1 cellular context compared by ENCODE assay signal in genomic region chr7:100827330-100828226, GRCh38.
A peak's percentile ranks its signal among the peaks of the same experiment; 100 is the strongest.
TF ChIP-seq lines count a peak whose summit lies in the region.

TSS of gene EPHB4 (minus strand) at chr7:100827523. CDS start at chr7:100827030, 493 bp downstream.

TF ChIP-seq in HepG2, 621 proteins besides CTCF, POLR2A, EP300 and RAD21 (continued from another document and continues in another):
- TF ChIP-seq ZNF704 (CRISPR knock-in tag; IDR thresholded peaks at IDR 0.05; ENCODE audit: borderline replicate concordance), result 0 out of 2 replicates have a peak, but pooled peaks have one; percentile 30
- TF ChIP-seq MEIS1 (CRISPR knock-in tag; IDR thresholded peaks at IDR 0.05; ENCODE audit: borderline replicate concordance), result 0 out of 2 replicates have a peak, but pooled peaks have one; percentile 46
- TF ChIP-seq POLR2G (IDR thresholded peaks at IDR 0.05; ENCODE audit: low read depth, low read length), result peak; percentile 77
- TF ChIP-seq SMAD1 (CRISPR knock-in tag; IDR thresholded peaks at IDR 0.05; ENCODE audit: borderline replicate concordance, low read depth), result peak; percentile 81; the same call in 1 of the 2 replicates
- 0 out of 2 replicates have a peak, but pooled peaks have one; percentile 18 for TF ChIP-seq ZBTB20 (CRISPR knock-in tag; IDR thresholded peaks at IDR 0.05; ENCODE audit: borderline replicate concordance, low read depth)
- 0 out of 2 replicates have a peak, but pooled peaks have one; percentile 36 for TF ChIP-seq ZNF230 (CRISPR knock-in tag; IDR thresholded peaks at IDR 0.05)
- TF ChIP-seq PHF8 (CRISPR knock-in tag; IDR thresholded peaks at IDR 0.05), result peak; percentile 86
- peak; percentile 97; the same call in 1 of the 2 replicates for TF ChIP-seq ZBED4 (CRISPR knock-in tag; IDR thresholded peaks at IDR 0.05; ENCODE audit: borderline replicate concordance)
- no peak for TF ChIP-seq TOPORS (CRISPR knock-in tag; IDR thresholded peaks at IDR 0.05)
- no peak for TF ChIP-seq REL (CRISPR knock-in tag; conservative IDR thresholded peaks at IDR 0.05)
- no peak for TF ChIP-seq ZBTB14 (CRISPR knock-in tag; IDR thresholded peaks at IDR 0.05)
- TF ChIP-seq ZSCAN21 (CRISPR knock-in tag; IDR thresholded peaks at IDR 0.05; ENCODE audit: borderline replicate concordance), result peak; percentile 25; the same call in 1 of the 2 replicates
- peak; percentile 59; the same call in 1 of the 2 replicates for TF ChIP-seq ZNF501 (CRISPR knock-in tag; IDR thresholded peaks at IDR 0.05)
- TF ChIP-seq, protein P1, sequence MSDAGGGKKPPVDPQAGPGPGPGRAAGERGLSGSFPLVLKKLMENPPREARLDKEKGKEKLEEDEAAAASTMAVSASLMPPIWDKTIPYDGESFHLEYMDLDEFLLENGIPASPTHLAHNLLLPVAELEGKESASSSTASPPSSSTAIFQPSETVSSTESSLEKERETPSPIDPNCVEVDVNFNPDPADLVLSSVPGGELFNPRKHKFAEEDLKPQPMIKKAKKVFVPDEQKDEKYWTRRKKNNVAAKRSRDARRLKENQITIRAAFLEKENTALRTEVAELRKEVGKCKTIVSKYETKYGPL (CRISPR knock-in tag; IDR thresholded peaks at IDR 0.05), result no peak
- TF ChIP-seq RCOR2 (CRISPR knock-in tag; IDR thresholded peaks at IDR 0.05), result no peak
- TF ChIP-seq, protein P2, sequence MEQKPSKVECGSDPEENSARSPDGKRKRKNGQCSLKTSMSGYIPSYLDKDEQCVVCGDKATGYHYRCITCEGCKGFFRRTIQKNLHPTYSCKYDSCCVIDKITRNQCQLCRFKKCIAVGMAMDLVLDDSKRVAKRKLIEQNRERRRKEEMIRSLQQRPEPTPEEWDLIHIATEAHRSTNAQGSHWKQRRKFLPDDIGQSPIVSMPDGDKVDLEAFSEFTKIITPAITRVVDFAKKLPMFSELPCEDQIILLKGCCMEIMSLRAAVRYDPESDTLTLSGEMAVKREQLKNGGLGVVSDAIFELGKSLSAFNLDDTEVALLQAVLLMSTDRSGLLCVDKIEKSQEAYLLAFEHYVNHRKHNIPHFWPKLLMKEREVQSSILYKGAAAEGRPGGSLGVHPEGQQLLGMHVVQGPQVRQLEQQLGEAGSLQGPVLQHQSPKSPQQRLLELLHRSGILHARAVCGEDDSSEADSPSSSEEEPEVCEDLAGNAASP (CRISPR knock-in tag; IDR thresholded peaks at IDR 0.05; ENCODE audit: borderline replicate concordance), result 0 out of 2 replicates have a peak, but pooled peaks have one; percentile 24
- peak; percentile 76 for TF ChIP-seq ZNF891 (CRISPR knock-in tag; IDR thresholded peaks at IDR 0.05)
- TF ChIP-seq ZNF605 (CRISPR knock-in tag; IDR thresholded peaks at IDR 0.05), result peak; percentile 78
- peak; percentile 66; the same call in 1 of the 2 replicates for TF ChIP-seq POGZ (CRISPR knock-in tag; IDR thresholded peaks at IDR 0.05)
- TF ChIP-seq, protein P3, sequence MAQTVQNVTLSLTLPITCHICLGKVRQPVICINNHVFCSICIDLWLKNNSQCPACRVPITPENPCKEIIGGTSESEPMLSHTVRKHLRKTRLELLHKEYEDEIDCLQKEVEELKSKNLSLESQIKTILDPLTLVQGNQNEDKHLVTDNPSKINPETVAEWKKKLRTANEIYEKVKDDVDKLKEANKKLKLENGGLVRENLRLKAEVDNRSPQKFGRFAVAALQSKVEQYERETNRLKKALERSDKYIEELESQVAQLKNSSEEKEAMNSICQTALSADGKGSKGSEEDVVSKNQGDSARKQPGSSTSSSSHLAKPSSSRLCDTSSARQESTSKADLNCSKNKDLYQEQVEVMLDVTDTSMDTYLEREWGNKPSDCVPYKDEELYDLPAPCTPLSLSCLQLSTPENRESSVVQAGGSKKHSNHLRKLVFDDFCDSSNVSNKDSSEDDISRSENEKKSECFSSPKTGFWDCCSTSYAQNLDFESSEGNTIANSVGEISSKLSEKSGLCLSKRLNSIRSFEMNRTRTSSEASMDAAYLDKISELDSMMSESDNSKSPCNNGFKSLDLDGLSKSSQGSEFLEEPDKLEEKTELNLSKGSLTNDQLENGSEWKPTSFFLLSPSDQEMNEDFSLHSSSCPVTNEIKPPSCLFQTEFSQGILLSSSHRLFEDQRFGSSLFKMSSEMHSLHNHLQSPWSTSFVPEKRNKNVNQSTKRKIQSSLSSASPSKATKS (CRISPR knock-in tag; IDR thresholded peaks at IDR 0.05), result no peak
- no peak for TF ChIP-seq SUZ12 (IDR thresholded peaks at IDR 0.05; ENCODE audit: low read depth, low read length)
- TF ChIP-seq ZNF615 (CRISPR knock-in tag; IDR thresholded peaks at IDR 0.05; ENCODE audit: borderline replicate concordance), result no peak
- TF ChIP-seq ZNF234 (CRISPR knock-in tag; conservative IDR thresholded peaks at IDR 0.05), result 0 out of 2 replicates have a peak, but pooled peaks have one; percentile 46
- TF ChIP-seq ZFX (CRISPR knock-in tag; IDR thresholded peaks at IDR 0.05; ENCODE audit: low read depth), result peak; percentile 86
- no peak; the same call in 1 of the 2 replicates for TF ChIP-seq SIX1 (CRISPR knock-in tag; IDR thresholded peaks at IDR 0.05; ENCODE audit: borderline replicate concordance)
- TF ChIP-seq ZNF569 (CRISPR knock-in tag; IDR thresholded peaks at IDR 0.05; ENCODE audit: borderline replicate concordance), result peak; percentile 78; the same call in 1 of the 2 replicates
- TF ChIP-seq MBD4 (IDR thresholded peaks at IDR 0.05; ENCODE audit: borderline replicate concordance, low read length), result no peak
- TF ChIP-seq TP53 (CRISPR knock-in tag; conservative IDR thresholded peaks at IDR 0.05), result peak; percentile 60; the same call in 1 of the 2 replicates
- 0 out of 2 replicates have a peak, but pooled peaks have one; percentile 22 for TF ChIP-seq ZNF607 (CRISPR knock-in tag; IDR thresholded peaks at IDR 0.05; ENCODE audit: borderline replicate concordance)
- TF ChIP-seq TGIF2 (CRISPR knock-in tag; IDR thresholded peaks at IDR 0.05), result peak; percentile 18; the same call in 1 of the 2 replicates
- TF ChIP-seq GATAD1 (CRISPR knock-in tag; IDR thresholded peaks at IDR 0.05), result peak; percentile 48; the same call in 1 of the 2 replicates
- TF ChIP-seq, protein P4, sequence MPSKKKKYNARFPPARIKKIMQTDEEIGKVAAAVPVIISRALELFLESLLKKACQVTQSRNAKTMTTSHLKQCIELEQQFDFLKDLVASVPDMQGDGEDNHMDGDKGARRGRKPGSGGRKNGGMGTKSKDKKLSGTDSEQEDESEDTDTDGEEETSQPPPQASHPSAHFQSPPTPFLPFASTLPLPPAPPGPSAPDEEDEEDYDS (CRISPR knock-in tag; IDR thresholded peaks at IDR 0.05), result 0 out of 2 replicates have a peak, but pooled peaks have one; percentile 48
- TF ChIP-seq HCFC1 (IDR thresholded peaks at IDR 0.05; ENCODE audit: low read depth, low read length), result 0 out of 2 replicates have a peak, but pooled peaks have one; percentile 24
- TF ChIP-seq ZNF777 (CRISPR knock-in tag; IDR thresholded peaks at IDR 0.05), result peak; percentile 89
- 0 out of 2 replicates have a peak, but pooled peaks have one; percentile 31 for TF ChIP-seq ZSCAN20 (CRISPR knock-in tag; IDR thresholded peaks at IDR 0.05; ENCODE audit: borderline replicate concordance)
- TF ChIP-seq POLR2AphosphoS5 (IDR thresholded peaks at IDR 0.05; ENCODE audit: low read depth, low read length), result peak; percentile 48
- peak; percentile 96 for TF ChIP-seq ZKSCAN1 (IDR thresholded peaks at IDR 0.05; ENCODE audit: low read length)
- peak; percentile 46; the same call in 1 of the 2 replicates for TF ChIP-seq AKAP8 (CRISPR knock-in tag; IDR thresholded peaks at IDR 0.05)
- no peak for TF ChIP-seq ZNF747 (CRISPR knock-in tag; IDR thresholded peaks at IDR 0.05; ENCODE audit: borderline replicate concordance)
- TF ChIP-seq MTERF4 (CRISPR knock-in tag; IDR thresholded peaks at IDR 0.05), result 0 out of 2 replicates have a peak, but pooled peaks have one; percentile 38
- TF ChIP-seq, protein P5, sequence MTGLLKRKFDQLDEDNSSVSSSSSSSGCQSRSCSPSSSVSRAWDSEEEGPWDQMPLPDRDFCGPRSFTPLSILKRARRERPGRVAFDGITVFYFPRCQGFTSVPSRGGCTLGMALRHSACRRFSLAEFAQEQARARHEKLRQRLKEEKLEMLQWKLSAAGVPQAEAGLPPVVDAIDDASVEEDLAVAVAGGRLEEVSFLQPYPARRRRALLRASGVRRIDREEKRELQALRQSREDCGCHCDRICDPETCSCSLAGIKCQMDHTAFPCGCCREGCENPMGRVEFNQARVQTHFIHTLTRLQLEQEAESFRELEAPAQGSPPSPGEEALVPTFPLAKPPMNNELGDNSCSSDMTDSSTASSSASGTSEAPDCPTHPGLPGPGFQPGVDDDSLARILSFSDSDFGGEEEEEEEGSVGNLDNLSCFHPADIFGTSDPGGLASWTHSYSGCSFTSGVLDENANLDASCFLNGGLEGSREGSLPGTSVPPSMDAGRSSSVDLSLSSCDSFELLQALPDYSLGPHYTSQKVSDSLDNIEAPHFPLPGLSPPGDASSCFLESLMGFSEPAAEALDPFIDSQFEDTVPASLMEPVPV (CRISPR knock-in tag; IDR thresholded peaks at IDR 0.05), result peak; percentile 54; the same call in 1 of the 2 replicates
- TF ChIP-seq FOXA3 (CRISPR knock-in tag; IDR thresholded peaks at IDR 0.05), result 0 out of 2 replicates have a peak, but pooled peaks have one; percentile 29
- TF ChIP-seq BRD4 (CRISPR knock-in tag; IDR thresholded peaks at IDR 0.05), result peak; percentile 65; the same call in 1 of the 2 replicates
- TF ChIP-seq, protein P6, sequence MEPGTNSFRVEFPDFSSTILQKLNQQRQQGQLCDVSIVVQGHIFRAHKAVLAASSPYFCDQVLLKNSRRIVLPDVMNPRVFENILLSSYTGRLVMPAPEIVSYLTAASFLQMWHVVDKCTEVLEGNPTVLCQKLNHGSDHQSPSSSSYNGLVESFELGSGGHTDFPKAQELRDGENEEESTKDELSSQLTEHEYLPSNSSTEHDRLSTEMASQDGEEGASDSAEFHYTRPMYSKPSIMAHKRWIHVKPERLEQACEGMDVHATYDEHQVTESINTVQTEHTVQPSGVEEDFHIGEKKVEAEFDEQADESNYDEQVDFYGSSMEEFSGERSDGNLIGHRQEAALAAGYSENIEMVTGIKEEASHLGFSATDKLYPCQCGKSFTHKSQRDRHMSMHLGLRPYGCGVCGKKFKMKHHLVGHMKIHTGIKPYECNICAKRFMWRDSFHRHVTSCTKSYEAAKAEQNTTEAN (CRISPR knock-in tag; conservative IDR thresholded peaks at IDR 0.05), result no peak; the same call in 1 of the 2 replicates
- TF ChIP-seq RBFOX2 (IDR thresholded peaks at IDR 0.05; ENCODE audit: low read depth, low read length), result peak; percentile 80
- TF ChIP-seq ZNF329 (CRISPR knock-in tag; IDR thresholded peaks at IDR 0.05; ENCODE audit: low read depth), result 0 out of 2 replicates have a peak, but pooled peaks have one; percentile 33
